Comparison of ENCODE assay signal across 8 cellular contexts in genomic region chr1:158149577-158150269, GRCh38. TPM values are rescaled to one million over a fixed set of nuclear protein-coding genes. Genes with fewer than 3 reads are reported as not detected.
DNase-seq lines count a peak whose midpoint lies in the region; ATAC-seq and TF ChIP-seq lines count a peak whose summit lies in the region.

No MANE protein-coding gene starts in this region.

- ATAC-seq in HG03457 (IDR thresholded peaks at IDR 0.05; ENCODE audit: unreplicated experiment) (peak; percentile 69), GM21528 (IDR thresholded peaks at IDR 0.05; ENCODE audit: low FRiP score, unreplicated experiment) (no peak)

- H3K4me2 ChIP-seq in OCI-LY3 (ENCODE audit: low read length), result peak overlapping the region; percentile 89

- H3K4me1 ChIP-seq in OCI-LY3 (ENCODE audit: low read length), result peaks cover 52% of the 10 kb centered on the region

- peak overlapping the region; percentile 28 for H3K27ac ChIP-seq in OCI-LY3 (ENCODE audit: low read length)

- peaks cover 28% of the 10 kb centered on the region for H3K27me3 Mint-ChIP-seq in mesothelial cell of epicardium (ENCODE audit: low read depth)

- H3K4me1 Mint-ChIP-seq in mesothelial cell of epicardium, result peaks cover 20% of the 10 kb centered on the region

- no peaks in the 10 kb centered on the region for H4K20me1 ChIP-seq in OCI-LY3 (ENCODE audit: insufficient read depth, low read length)

- H3K79me2 ChIP-seq in OCI-LY3 (ENCODE audit: low read length), result no peaks in the 10 kb centered on the region

- peak overlapping the region; percentile 99 for H2AFZ ChIP-seq in OCI-LY3 (ENCODE audit: low read depth, low read length)

- TF ChIP-seq CTCF in OCI-LY3 (IDR thresholded peaks at IDR 0.05; ENCODE audit: low read depth, low read length) (no peak), mesothelial cell of epicardium (IDR thresholded peaks at IDR 0.05; ENCODE audit: unreplicated experiment) (no peak)

- peak overlapping the region; percentile 66 for H3K9ac ChIP-seq in OCI-LY3 (ENCODE audit: low read length)

- peak overlapping the region; percentile 80 for H3K4me3 ChIP-seq in OCI-LY3 (ENCODE audit: low read length)

- H3K4me3 Mint-ChIP-seq in mesothelial cell of epicardium, result peak overlapping the region; percentile 74

- peaks cover 15% of the 10 kb centered on the region; the same call in 1 of the 2 replicates for H3K27me3 ChIP-seq in OCI-LY3 (ENCODE audit: low read depth, low read length)

- H3K9me3 Mint-ChIP-seq in mesothelial cell of epicardium, result no peaks in the 10 kb centered on the region

- no peaks in the 10 kb centered on the region for H3K9me3 ChIP-seq in OCI-LY3 (ENCODE audit: insufficient read depth, low read length)

- no peaks in the 10 kb centered on the region for H3K36me3 ChIP-seq in OCI-LY3 (replicated peaks; ENCODE audit: low read depth, low read length)

- H3K27ac Mint-ChIP-seq in mesothelial cell of epicardium, result no peak overlapping the region

- peak; percentile 92 for DNase-seq in GM04504 (ENCODE audit: low read depth)
- DNase-seq in activated T-cell treated with anti-CD3 and anti-CD28 coated beads for 4 hours, result peak; percentile 45
- DNase-seq in epidermal melanocyte (ENCODE audit: insufficient read length, low spot score), result peak; percentile 95
- peak; percentile 69 to 81 for DNase-seq in mesothelial cell of epicardium (ENCODE audit: low spot score in 2 of 2, unreplicated experiment in 2 of 2)
- DNase-seq in stimulated activated CD8-positive, alpha-beta memory T cell treated with anti-CD3 and anti-CD28 coated beads, Interleukin-15, amount 100 ng/mL, for 1 hour (ENCODE audit: low read depth), result peak; percentile 34

- H3K36me3 Mint-ChIP-seq in mesothelial cell of epicardium, result no peaks in the 10 kb centered on the region

RNA-seq across cellular contexts. Expression of gene CD1D, which starts 31.0 kb away (rescaled TPM):
- total RNA-seq in mesothelial cell of epicardium, result 2.2 to 2.8 TPM (median 2.8 TPM) in 3 replicates

Comparison
In these comparisons a context has a peak if more than half of its experiments do, and no peak if none do; other contexts are left out.
1. DNase-seq: peak in every context shown above with its lines; median percentile 95 in epidermal melanocyte; 92 in GM04504; 75 in mesothelial cell of epicardium; 45 in activated T-cell treated with anti-CD3 and anti-CD28 coated beads for 4 hours; 34 in stimulated activated CD8-positive, alpha-beta memory T cell treated with anti-CD3 and anti-CD28 coated beads, Interleukin-15, amount 100 ng/mL, for 1 hour.